In genomic region chr4:108965472-108966076, GRCh38 we compare ENCODE assay signal across 23 cellular contexts.
"Had no signal": no experiment of that assay in that cellular context is flagged by ENCODE, and none has a peak within 500 bp of the region (broad histone marks: within the 10 kb centered on the region; RNA-seq: fewer than 3 reads in every experiment).

No MANE protein-coding gene starts in this region.

- H3K79me2 ChIP-seq: parathyroid adenoma had no signal

- ATAC-seq: foreskin keratinocyte, heart left ventricle, left colon, psoas muscle had no signal

- H3K27me3 ChIP-seq: dorsolateral prefrontal cortex, esophagus squamous epithelium, heart left ventricle, sigmoid colon, stomach, transverse colon had no signal

- H3K9me3 ChIP-seq: esophagus squamous epithelium, heart left ventricle, psoas muscle, sigmoid colon, stomach, thoracic aorta, transverse colon had no signal

- H3K36me3 ChIP-seq: esophagus squamous epithelium, heart left ventricle, sigmoid colon, stomach, thoracic aorta, transverse colon had no signal

- H2AFZ ChIP-seq: parathyroid adenoma had no signal

- DNase-seq: dorsolateral prefrontal cortex; effector CD8-positive, alpha-beta T cell; esophagus squamous epithelium; foreskin keratinocyte; heart left ventricle; hippocampal formation; left colon; mesendoderm; naive B cell; nephron progenitor cell; psoas muscle; retina; sigmoid colon; small intestine; stimulated activated CD4-positive, alpha-beta T cell treated with anti-CD3 and anti-CD28 coated beads, Interleukin-12 subunit alpha, Interleukin-12 subunit beta, amount 100 ng/mL, for 4 hours; stimulated activated naive CD4-positive, alpha-beta T cell; stomach; substantia nigra; transverse colon had no signal

- H3K4me1 ChIP-seq: esophagus squamous epithelium, foreskin keratinocyte, parathyroid adenoma, psoas muscle, sigmoid colon, stomach, transverse colon had no signal

- H3K27ac ChIP-seq: coronary artery, dorsolateral prefrontal cortex, epithelial cell of prostate, esophagus squamous epithelium, foreskin keratinocyte, heart left ventricle, parathyroid adenoma, psoas muscle, sigmoid colon, stomach, thoracic aorta, transverse colon had no signal

- FAIRE-seq: small intestine had no signal

- H3K9ac ChIP-seq: parathyroid adenoma had no signal

- H3K4me3 ChIP-seq: coronary artery, dorsolateral prefrontal cortex, esophagus squamous epithelium, heart left ventricle, psoas muscle, sigmoid colon, stomach, thoracic aorta, transverse colon had no signal
